8 cellular contexts compared by ENCODE assay signal in the genomic region with DNA sequence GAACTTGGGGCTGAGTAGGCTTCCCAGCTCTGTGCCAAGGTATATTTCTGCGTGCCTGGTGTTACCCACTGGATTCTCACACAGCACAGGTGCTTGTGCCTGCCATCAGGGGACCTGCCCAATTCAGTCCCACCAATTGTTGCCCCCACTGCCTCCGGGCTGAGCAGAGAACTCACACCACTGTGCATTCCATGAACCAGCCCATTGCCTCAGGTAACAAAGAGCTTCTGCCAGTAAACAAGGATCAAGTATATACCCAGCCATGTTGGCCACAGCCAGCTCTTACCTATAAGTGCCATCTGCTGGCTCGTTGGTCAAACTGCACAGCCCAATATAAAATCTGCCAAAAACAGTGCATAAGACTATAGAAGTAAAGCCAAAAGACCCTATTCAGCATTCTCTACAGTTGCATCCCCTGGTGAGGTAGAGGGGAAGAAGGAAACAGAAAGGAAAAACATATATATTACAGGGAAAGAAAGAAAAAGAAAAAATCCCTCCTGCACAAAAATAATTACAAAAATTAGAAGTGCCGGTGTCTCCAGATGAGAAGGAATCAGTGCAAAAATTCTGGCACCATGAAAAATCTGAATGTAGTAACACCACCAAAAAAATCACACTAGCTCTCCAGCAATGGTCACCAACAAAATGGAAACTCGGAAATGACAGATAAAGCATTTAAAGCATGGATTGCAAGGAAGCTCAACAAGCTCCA.
DNase-seq lines count a peak whose midpoint lies in the region; ATAC-seq lines count a peak whose summit lies in the region.

No MANE protein-coding gene starts in this region.

- ATAC-seq in HG02588 (IDR thresholded peaks at IDR 0.05; ENCODE audit: unreplicated experiment) (peak; percentile 83), naive B cell (ENCODE audit: low read depth in 2 of 2) (no peak)

- H3K27me3 Mint-ChIP-seq in naive B cell, result peaks cover 0 to 7% (median 0%) of the 10 kb centered on the region in 3 donors

- H3K27ac Mint-ChIP-seq in naive B cell, result no peak overlapping the region

- DNase-seq in activated CD4-positive, alpha-beta T cell treated with anti-CD3 and anti-CD28 coated beads for 48 hours, result peak; percentile 11
- DNase-seq in activated CD4-positive, alpha-beta T cell treated with anti-CD3 and anti-CD28 coated beads for 4 hours, result no peak
- DNase-seq in NCI-H1105 (lab: John Stamatoyannopoulos, UW), result peak; percentile 2
- peak; percentile 22 for DNase-seq in cerebellar cortex (ENCODE audit: low spot score)
- peak; percentile 3 for DNase-seq in naive B cell
- no peak for DNase-seq in NCI-H446 treated with DMSO at 0.1 percent for 48 hours (lab: John Stamatoyannopoulos, UW)
- DNase-seq in stimulated activated naive CD4-positive, alpha-beta T cell (lab: John Stamatoyannopoulos, UW), result no peak

- peaks cover 3 to 26% (median 14%) of the 10 kb centered on the region in 7 donors for H3K9me3 Mint-ChIP-seq in naive B cell

- peaks cover 0 to 2% (median 0%) of the 10 kb centered on the region in 3 donors for H3K4me1 Mint-ChIP-seq in naive B cell

- H3K4me3 Mint-ChIP-seq in naive B cell, result no peak overlapping the region

- no peaks in the 10 kb centered on the region for H3K36me3 Mint-ChIP-seq in naive B cell

Comparison
In these comparisons a context has a peak if more than half of its experiments do, and no peak if none do; other contexts are left out.
1. DNase-seq: peak in activated CD4-positive, alpha-beta T cell treated with anti-CD3 and anti-CD28 coated beads for 48 hours (single experiment), NCI-H1105 (single experiment), cerebellar cortex (single experiment) and naive B cell (single experiment); none in activated CD4-positive, alpha-beta T cell treated with anti-CD3 and anti-CD28 coated beads for 4 hours (0 of 2), NCI-H446 treated with DMSO at 0.1 percent for 48 hours (single experiment) and stimulated activated naive CD4-positive, alpha-beta T cell (0 of 6).